In the genomic region with DNA sequence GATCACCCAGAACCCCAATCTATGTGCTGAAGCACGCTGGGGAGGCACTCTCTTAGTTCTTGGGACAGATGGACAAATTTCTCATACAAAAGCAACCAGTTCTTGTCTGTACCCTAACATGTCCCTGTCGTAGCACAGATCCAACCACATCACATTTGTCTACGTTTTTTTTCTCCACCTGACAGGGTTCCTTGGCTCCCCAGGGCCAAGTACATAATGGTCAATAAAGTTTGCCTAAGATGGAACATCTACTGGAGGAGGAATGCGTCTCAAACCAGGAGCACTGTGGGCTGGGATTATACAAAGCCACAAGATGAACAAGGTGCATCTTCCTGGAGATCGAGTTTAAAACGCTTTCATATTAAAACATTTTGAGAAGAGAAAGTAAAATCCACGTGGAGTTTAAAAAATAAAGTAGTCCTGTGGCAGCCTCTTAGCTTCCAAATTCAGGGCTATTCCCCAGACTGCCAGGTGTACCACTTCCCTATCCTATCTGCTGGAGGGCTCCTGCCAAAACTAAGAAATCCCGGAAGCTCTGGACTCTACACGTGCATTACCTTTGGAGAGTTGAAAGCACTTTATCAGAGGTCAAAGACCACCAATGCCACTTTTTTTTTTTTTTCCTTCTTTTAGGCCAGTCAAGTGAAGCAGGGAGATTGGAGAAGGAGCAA, we compare ENCODE assay signal across 9 cellular contexts. TPM values are rescaled to one million over a fixed set of nuclear protein-coding genes. Genes with fewer than 3 reads are reported as not detected.
A peak's percentile ranks its signal among the peaks of the same experiment; 100 is the strongest.
DNase-seq lines count a peak whose midpoint lies in the region; ATAC-seq and TF ChIP-seq lines count a peak whose summit lies in the region.
"Had no signal": no experiment of that assay in that cellular context is flagged by ENCODE, and none has a peak within 500 bp of the region (broad histone marks: within the 10 kb centered on the region; RNA-seq: fewer than 3 reads in every experiment).

No MANE protein-coding gene starts in this region.

- H3K4me1 ChIP-seq in duodenal mucosa (ENCODE audit: control insufficient read depth in 1 of 2, insufficient read depth in 2 of 2, low read length in 2 of 2) (peaks cover 32 to 42% of the 10 kb centered on the region in 2 donors), osteoblast (ENCODE audit: insufficient read depth, low read length) (peaks cover 19% of the 10 kb centered on the region)

- peaks cover 62% of the 10 kb centered on the region for H3K4me1 Mint-ChIP-seq in CD4-positive, alpha-beta T cell (ENCODE audit: low read depth)

- no peaks in the 10 kb centered on the region for H3K9me3 Mint-ChIP-seq in CD4-positive, alpha-beta T cell

- peaks cover 62% of the 10 kb centered on the region for H3K79me2 ChIP-seq in osteoblast (ENCODE audit: insufficient read depth, low read length)

- H3K27me3 Mint-ChIP-seq in CD4-positive, alpha-beta T cell = no peaks in the 10 kb centered on the region

- H3K27ac ChIP-seq in CD4-positive, alpha-beta T cell (ENCODE audit: low read depth, low read length) = peak overlapping the region; percentile 97
- H3K27ac ChIP-seq in KOPT-K1 (ENCODE audit: low read depth, low read length, poor library complexity, severe bottlenecking) (peak overlapping the region; percentile 66), duodenal mucosa (ENCODE audit: low read depth, low read length) (no peak overlapping the region), osteoblast (ENCODE audit: low read depth, low read length) (peak overlapping the region; percentile 80)

- POLR2A ChIA-PET in CD4-positive, alpha-beta T cell (lab: Charles Lee) = interaction anchor here (0.6 to 13.2 kb wide), 15 partner anchors 9 to 716 kb away, joined by 3 to 357 read pairs (median 11); partner anchors contain the start of genes ADAM22, CROT and DMTF1

- peak overlapping the region; percentile 97 for H3K4me2 ChIP-seq in osteoblast (ENCODE audit: insufficient read depth, low read length)

- intact Hi-C loops in CD4-positive, alpha-beta T cell (cut with DNase I, micrococcal nuclease) = loop anchor here (2.0 to 10.0 kb wide), 7 partner anchors 25 to 659 kb away; partner anchors contain the start of genes DBF4 (in 2 of the 2), SLC25A40 (in 2 of the 2), CROT (in 1 of the 2) and ELAPOR2 (in 1 of the 2)

- CTCF ChIA-PET in CD4-positive, alpha-beta T cell (lab: Charles Lee) = interaction anchor here (1.2 to 2.9 kb wide), 6 partner anchors 10 to 66 kb away, joined by 3 to 12 read pairs (median 4); partner anchors contain the start of gene DMTF1

- TF ChIP-seq CTCF in CD4-positive, alpha-beta T cell (IDR thresholded peaks at IDR 0.05) = no peak
- no peak for TF ChIP-seq CTCF in osteoblast (IDR thresholded peaks at IDR 0.05; ENCODE audit: extremely low read depth, low read depth, low read length)

- H3K9me3 ChIP-seq in CD4-positive, alpha-beta T cell (ENCODE audit: control insufficient read depth, low read length) = no peaks in the 10 kb centered on the region
- H3K9me3 ChIP-seq in KOPT-K1 (ENCODE audit: insufficient read depth, low read length, poor library complexity, severe bottlenecking) = no peaks in the 10 kb centered on the region
- no peaks in the 10 kb centered on the region for H3K9me3 ChIP-seq in duodenal mucosa (ENCODE audit: control insufficient read depth in 1 of 2, low read length in 2 of 2)
- H3K9me3 ChIP-seq in osteoblast (ENCODE audit: low read depth, low read length) = no peaks in the 10 kb centered on the region

- peak overlapping the region; percentile 92 for H3K27ac Mint-ChIP-seq in CD4-positive, alpha-beta T cell

- H4K20me1 ChIP-seq in osteoblast (ENCODE audit: insufficient read depth, low read length) = peaks cover 13% of the 10 kb centered on the region

- peak overlapping the region; percentile 72 to 93 for H3K9ac ChIP-seq in duodenal mucosa (ENCODE audit: low read depth in 1 of 2, low read length in 2 of 2)

- DNase-seq in CD4-positive, alpha-beta T cell = no peak
- DNase-seq in osteoblast (ENCODE audit: insufficient read length, low spot score, missing footprints) (no peak), dedifferentiated amniotic fluid mesenchymal stem cell (ENCODE audit: extremely low spot score) (no peak), inferior parietal cortex (ENCODE audit: extremely low spot score) (no peak)
- no peak for DNase-seq in effector CD4-positive, alpha-beta T cell
- no peak for DNase-seq in central memory CD4-positive, alpha-beta T cell

- 0 out of 2 replicates have a peak, but pooled peaks cover 3% of the 10 kb centered on the region for H3K36me3 ChIP-seq in KOPT-K1 (ENCODE audit: insufficient read depth, low read length)
- H3K36me3 ChIP-seq in duodenal mucosa (ENCODE audit: control insufficient read depth in 1 of 2, insufficient read depth in 2 of 2, low read length in 2 of 2) = peaks cover 0 to 3% of the 10 kb centered on the region in 2 donors
- no peaks in the 10 kb centered on the region for H3K36me3 ChIP-seq in osteoblast (ENCODE audit: insufficient read depth, low read length)

- H3K4me3 ChIP-seq in duodenal mucosa (ENCODE audit: low read depth in 1 of 2, low read length in 2 of 2) = peak overlapping the region; percentile 86 to 97
- H3K4me3 ChIP-seq in osteoblast (ENCODE audit: insufficient read depth, low read length) = peak overlapping the region; percentile 97

- no peak overlapping the region for H2AFZ ChIP-seq in osteoblast (ENCODE audit: low read length)

- H3K4me3 Mint-ChIP-seq in CD4-positive, alpha-beta T cell = peak overlapping the region; percentile 100

- peaks cover 47% of the 10 kb centered on the region for H3K36me3 Mint-ChIP-seq in CD4-positive, alpha-beta T cell (ENCODE audit: low read depth)

- H3K27me3 ChIP-seq in CD4-positive, alpha-beta T cell (ENCODE audit: control insufficient read depth, insufficient read depth, low read length) = no peaks in the 10 kb centered on the region
- H3K27me3 ChIP-seq in duodenal mucosa (ENCODE audit: control insufficient read depth in 1 of 2, insufficient read depth in 2 of 2, low read length in 2 of 2) (peaks cover 0 to 5% of the 10 kb centered on the region in 2 donors), osteoblast (ENCODE audit: insufficient read depth, low read length) (peaks cover 4% of the 10 kb centered on the region)

- ATAC-seq in CD4-positive, alpha-beta T cell (ENCODE audit: poor library complexity) = no peak
- ATAC-seq: activated CD4-positive, CD25-positive, alpha-beta regulatory T cell treated with anti-CD3 and anti-CD28 coated beads, Interleukin-2, amount 50 U/mL, for 24 hours had no signal

RNA-seq across cellular contexts. Expression of gene TMEM243, which starts 1.4 kb away (rescaled TPM):
- 100 to 1,000 TPM; 158 to 161 TPM for total RNA-seq in CD4-positive, alpha-beta T cell
- 31.2 and 35.5 TPM in 2 replicates for total RNA-seq in osteoblast
